20 cellular contexts compared by ENCODE assay signal in the genomic region with DNA sequence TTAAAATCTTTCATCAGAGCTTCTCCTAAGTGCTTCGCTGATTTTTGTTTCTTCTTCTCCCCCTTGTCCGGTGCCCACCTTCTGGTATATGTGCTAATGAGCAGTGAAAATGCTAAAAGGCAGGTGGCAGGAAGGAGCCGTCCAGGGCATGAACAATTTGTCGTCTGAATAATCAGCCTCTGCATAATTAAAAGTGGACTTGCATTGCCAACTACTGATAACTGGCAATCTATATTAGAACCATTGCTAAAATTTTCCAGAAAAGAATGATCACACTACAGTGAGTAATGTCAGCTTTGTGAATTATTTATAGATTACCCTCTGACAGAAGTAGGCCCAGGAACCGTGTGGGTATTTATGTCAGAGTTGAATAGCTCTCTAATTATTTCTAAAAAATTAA. TPM values are rescaled to one million over a fixed set of nuclear protein-coding genes. Genes with fewer than 3 reads are reported as not detected.
A peak's percentile ranks its signal among the peaks of the same experiment; 100 is the strongest.
DNase-seq lines count a peak whose midpoint lies in the region; ATAC-seq and TF ChIP-seq lines count a peak whose summit lies in the region.
"Had no signal": no experiment of that assay in that cellular context is flagged by ENCODE, and none has a peak within 500 bp of the region (broad histone marks: within the 10 kb centered on the region; RNA-seq: fewer than 3 reads in every experiment).

No MANE protein-coding gene starts in this region.

- no peaks in the 10 kb centered on the region for H3K9me2 ChIP-seq in GM23338 (ENCODE audit: insufficient read depth)

- in situ Hi-C loops in ACHN (cut with HindIII; ENCODE audit: low pct_ligation_motif_present, low pct_unique_long_range_greater_than_20kb, low sequenced_read_pairs), result loop anchor here (10.0 kb wide), 1 partner anchor 55 kb away; no protein-coding TSS in a partner anchor

- H3K27ac ChIP-seq in osteoblast (ENCODE audit: low read depth, low read length) (peak overlapping the region; percentile 17), GM23338 (ENCODE audit: low read depth) (no peak overlapping the region)
- H3K27ac ChIP-seq: colonic mucosa, KMS-11 had no signal

- H3K36me3 ChIP-seq in osteoblast (ENCODE audit: insufficient read depth, low read length) (peaks cover 11% of the 10 kb centered on the region), GM23338 (ENCODE audit: insufficient read depth) (no peaks in the 10 kb centered on the region)
- H3K36me3 ChIP-seq: colonic mucosa had no signal

- ATAC-seq in GM23338, result no peak
- ATAC-seq: sciatic nerve had no signal

- CTCF ChIA-PET in activated naive CD4-positive, alpha-beta T cell treated with anti-CD3 and anti-CD28 coated beads, Interleukin-2, amount 10 ng/mL, durations not matched to agents 7 days and 5 days (lab: Charles Lee), result interaction anchor here (1.3 kb wide), 1 partner anchor 10 kb away, joined by 3 read pairs; no protein-coding TSS in a partner anchor

- H3K4me3 ChIP-seq in epithelial cell of proximal tubule (ENCODE audit: low read depth, low read length) (no peak overlapping the region), osteoblast (ENCODE audit: insufficient read depth, low read length) (no peak overlapping the region), GM23338 (no peak overlapping the region)
- H3K4me3 ChIP-seq: colonic mucosa, HAP-1 had no signal

- H3K9me3 ChIP-seq in osteoblast (ENCODE audit: low read depth, low read length), result no peaks in the 10 kb centered on the region
- H3K9me3 ChIP-seq: colonic mucosa, HAP-1 had no signal

- H3K27ac Mint-ChIP-seq in GM23338, result no peak overlapping the region
- H3K27ac Mint-ChIP-seq in activated naive CD4-positive, alpha-beta T cell treated with anti-CD3 and anti-CD28 coated beads, Interleukin-2, amount 10 ng/mL, durations not matched to agents 7 days and 5 days, result no peak overlapping the region
- H3K27ac Mint-ChIP-seq: activated naive CD8-positive, alpha-beta T cell had no signal

- H3K4me1 ChIP-seq in osteoblast (ENCODE audit: insufficient read depth, low read length), result peaks cover 19% of the 10 kb centered on the region
- no peaks in the 10 kb centered on the region for H3K4me1 ChIP-seq in GM23338 (ENCODE audit: insufficient read depth)

- peaks cover 31% of the 10 kb centered on the region for H3K36me3 Mint-ChIP-seq in GM23338 (ENCODE audit: low read depth)
- H3K36me3 Mint-ChIP-seq in activated naive CD4-positive, alpha-beta T cell treated with anti-CD3 and anti-CD28 coated beads, Interleukin-2, amount 10 ng/mL, durations not matched to agents 7 days and 5 days, result peaks cover 18% of the 10 kb centered on the region

- H2AFZ ChIP-seq in osteoblast (ENCODE audit: low read length) (no peak overlapping the region), GM23338 (no peak overlapping the region)

- peaks cover 7% of the 10 kb centered on the region for H3K27me3 Mint-ChIP-seq in GM23338 (ENCODE audit: insufficient read depth, low read depth, poor library complexity)
- H3K27me3 Mint-ChIP-seq in activated naive CD4-positive, alpha-beta T cell treated with anti-CD3 and anti-CD28 coated beads, Interleukin-2, amount 10 ng/mL, durations not matched to agents 7 days and 5 days, result no peaks in the 10 kb centered on the region
- H3K27me3 Mint-ChIP-seq: activated naive CD8-positive, alpha-beta T cell; CD8-positive, alpha-beta memory T cell; naive B cell had no signal

- TF ChIP-seq CTCF in epithelial cell of proximal tubule (conservative IDR thresholded peaks at IDR 0.05; ENCODE audit: low read depth, low read length) (no peak), osteoblast (IDR thresholded peaks at IDR 0.05; ENCODE audit: extremely low read depth, low read depth, low read length) (no peak), GM23338 (conservative IDR thresholded peaks at IDR 0.05; ENCODE audit: low read depth in 2 of 2) (no peak)

- no peak overlapping the region for H3K4me3 Mint-ChIP-seq in GM23338
- H3K4me3 Mint-ChIP-seq in activated naive CD4-positive, alpha-beta T cell treated with anti-CD3 and anti-CD28 coated beads, Interleukin-2, amount 10 ng/mL, durations not matched to agents 7 days and 5 days, result no peak overlapping the region
- H3K4me3 Mint-ChIP-seq: activated naive CD8-positive, alpha-beta T cell; CD8-positive, alpha-beta memory T cell; naive B cell had no signal

- H3K27me3 ChIP-seq in osteoblast (ENCODE audit: insufficient read depth, low read length) (no peaks in the 10 kb centered on the region), GM23338 (ENCODE audit: insufficient read depth) (no peaks in the 10 kb centered on the region)
- H3K27me3 ChIP-seq: colonic mucosa had no signal

- H3K4me1 Mint-ChIP-seq in GM23338, result no peaks in the 10 kb centered on the region
- peaks cover 6% of the 10 kb centered on the region for H3K4me1 Mint-ChIP-seq in activated naive CD4-positive, alpha-beta T cell treated with anti-CD3 and anti-CD28 coated beads, Interleukin-2, amount 10 ng/mL, durations not matched to agents 7 days and 5 days
- H3K4me1 Mint-ChIP-seq: naive B cell had no signal

- H3K4me2 ChIP-seq in osteoblast (ENCODE audit: insufficient read depth, low read length) (no peak overlapping the region), GM23338 (no peak overlapping the region)
- H3K4me2 ChIP-seq: KMS-11 had no signal

- H3K9me3 Mint-ChIP-seq in GM23338, result no peaks in the 10 kb centered on the region
- H3K9me3 Mint-ChIP-seq in activated naive CD4-positive, alpha-beta T cell treated with anti-CD3 and anti-CD28 coated beads, Interleukin-2, amount 10 ng/mL, durations not matched to agents 7 days and 5 days, result no peaks in the 10 kb centered on the region
- H3K9me3 Mint-ChIP-seq: CD8-positive, alpha-beta memory T cell; naive B cell had no signal

- H4K20me1 ChIP-seq in osteoblast (ENCODE audit: insufficient read depth, low read length), result no peaks in the 10 kb centered on the region
- peaks cover 16% of the 10 kb centered on the region for H4K20me1 ChIP-seq in GM23338 (replicated peaks; ENCODE audit: insufficient read depth)

- DNase-seq in ACHN, result peak; percentile 51
- peak; percentile 17 for DNase-seq in NCI-H2081 treated with DMSO at 0.1 percent for 48 hours (lab: John Stamatoyannopoulos, UW)
- DNase-seq in epithelial cell of proximal tubule (ENCODE audit: low read depth), result peak; percentile 48
- DNase-seq in osteoblast (ENCODE audit: insufficient read length, low spot score, missing footprints), result no peak
- DNase-seq in hypothalamus (lab: John Stamatoyannopoulos, UW), result no peak
- DNase-seq in GM23338 (ENCODE audit: low spot score), result no peak
- no peak for DNase-seq in activated naive CD4-positive, alpha-beta T cell treated with anti-CD3 and anti-CD28 coated beads, Interleukin-2, amount 10 ng/mL, durations not matched to agents 7 days and 5 days
- no peak for DNase-seq in OCI-M1 (lab: John Stamatoyannopoulos, UW)
- DNase-seq: activated CD4-positive, alpha-beta T cell treated with anti-CD3 and anti-CD28 coated beads for 4 hours; CD8-positive, alpha-beta memory T cell; colonic mucosa; DMS79 treated with DMSO at 0.1 percent for 48 hours; naive B cell; NCI-H187 treated with DMSO at 0.1 percent for 48 hours; NCI-H446; stimulated activated naive CD4-positive, alpha-beta T cell had no signal

- H3F3A ChIP-seq in GM23338 (replicated peaks; ENCODE audit: low read depth), result no peaks in the 10 kb centered on the region

- H3K79me2 ChIP-seq in osteoblast (ENCODE audit: insufficient read depth, low read length) (no peaks in the 10 kb centered on the region), GM23338 (replicated peaks; ENCODE audit: insufficient read depth) (peaks cover 8% of the 10 kb centered on the region; the same call in 1 of the 2 replicates)

TF ChIP-seq in GM23338, 12 proteins besides CTCF, POLR2A, EP300 and RAD21 (continues in another document):
- TF ChIP-seq JUNB (IDR thresholded peaks at IDR 0.05; ENCODE audit: unreplicated experiment) (no peak), EZH2 (IDR thresholded peaks at IDR 0.05; ENCODE audit: low read depth, unreplicated experiment) (no peak), NANOG (IDR thresholded peaks at IDR 0.05; ENCODE audit: borderline replicate concordance) (no peak), POLR2AphosphoS5 (IDR thresholded peaks at IDR 0.05; ENCODE audit: low read depth) (no peak)

RNA-seq across cellular contexts. Expression of a gene that starts 28.1 kb away (rescaled TPM):
- 3.0 and 5.4 TPM in 2 replicates for total RNA-seq in epithelial cell of proximal tubule
- total RNA-seq in osteoblast, result 309 and 314 TPM in 2 replicates
- total RNA-seq in GM23338 (2014; rRNA removed; shearing (Covaris generic)), result 40.7 and 41.4 TPM in 2 replicates
- 22.1 and 24.4 TPM in 2 replicates for polyA plus RNA-seq in GM23338 (2016; fragmentation: Nextera tagmentation; extraction: Ambion mirVana)

RNA-seq across cellular contexts. Expression of a gene that starts 39.8 kb away (rescaled TPM):
- total RNA-seq in epithelial cell of proximal tubule, result 4.6 and 10.5 TPM in 2 replicates
- 10.1 and 10.6 TPM in 2 replicates for total RNA-seq in osteoblast
- 18.4 and 21.9 TPM in 2 replicates for total RNA-seq in GM23338 (2014; rRNA removed; shearing (Covaris generic))
- polyA plus RNA-seq in GM23338 (2016; fragmentation: Nextera tagmentation; extraction: Ambion mirVana), result 14.8 and 17.0 TPM in 2 replicates

RNA-seq across cellular contexts. Expression of a gene that starts 39.9 kb away (rescaled TPM):
- total RNA-seq in epithelial cell of proximal tubule, result 28.5 and 33.4 TPM in 2 replicates
- 14.1 and 14.8 TPM in 2 replicates for total RNA-seq in osteoblast
- 42.5 and 52.1 TPM in 2 replicates for total RNA-seq in GM23338 (2014; rRNA removed; shearing (Covaris generic))
- 26.7 and 33.7 TPM in 2 replicates for polyA plus RNA-seq in GM23338 (2016; fragmentation: Nextera tagmentation; extraction: Ambion mirVana)

RNA-seq across cellular contexts. Expression of a gene that starts 47.3 kb away (rescaled TPM):
- total RNA-seq in epithelial cell of proximal tubule (0.07 and 0.92 TPM in 2 replicates), osteoblast (under 0.01 TPM in 1 of 2 replicates, not detected in the other)
- total RNA-seq in GM23338 (2014; rRNA removed; shearing (Covaris generic)), result 0.47 and 0.66 TPM in 2 replicates
- 1.2 and 1.5 TPM in 2 replicates for polyA plus RNA-seq in GM23338 (2016; fragmentation: Nextera tagmentation; extraction: Ambion mirVana)
- polyA plus RNA-seq: CD8-positive, alpha-beta memory T cell had no signal

Comparison
In these comparisons a context has a peak if more than half of its experiments do, and no peak if none do; other contexts are left out.
1. DNase-seq: peak in ACHN (single experiment), NCI-H2081 treated with DMSO at 0.1 percent for 48 hours (single experiment) and epithelial cell of proximal tubule (single experiment); none in osteoblast (single experiment), hypothalamus (0 of 51), GM23338 (single experiment), activated naive CD4-positive, alpha-beta T cell treated with anti-CD3 and anti-CD28 coated beads, Interleukin-2, amount 10 ng/mL, durations not matched to agents 7 days and 5 days (single experiment) and OCI-M1 (single experiment).